Comparison of ENCODE assay signal across 8 cellular contexts in genomic region chr12:102702447-102703114, GRCh38.
DNase-seq lines count a peak whose midpoint lies in the region; ATAC-seq lines count a peak whose summit lies in the region.

No MANE protein-coding gene starts in this region.

- H3K9me3 ChIP-seq in adipocyte (ENCODE audit: control insufficient read depth, low read length) = no peaks in the 10 kb centered on the region

- no peaks in the 10 kb centered on the region for H3K36me3 ChIP-seq in adipocyte (ENCODE audit: control insufficient read depth, insufficient read depth, low read length, severe bottlenecking)

- ATAC-seq in GM21723 (IDR thresholded peaks at IDR 0.05; ENCODE audit: unreplicated experiment) (peak; percentile 76), HG03095 (IDR thresholded peaks at IDR 0.05; ENCODE audit: unreplicated experiment) (no peak)

- peaks cover 15% of the 10 kb centered on the region for H3K4me1 ChIP-seq in adipocyte (ENCODE audit: control insufficient read depth, insufficient read depth, low read length)

- peak; percentile 49 for DNase-seq in activated CD4-positive, alpha-beta T cell treated with anti-CD3 and anti-CD28 coated beads for 48 hours
- no peak for DNase-seq in activated CD4-positive, alpha-beta T cell treated with anti-CD3 and anti-CD28 coated beads, Interleukin-2, amount 50 U/mL, for 4 hours
- DNase-seq in NCI-H2196 (lab: John Stamatoyannopoulos, UW; ENCODE audit: unreplicated experiment) (peak; percentile 6), adipocyte (ENCODE audit: low read depth) (peak; percentile 73), iPS-NIHi11 (ENCODE audit: low spot score) (peak; percentile 71)
- DNase-seq in stimulated activated CD4-positive, alpha-beta T cell treated with anti-CD3 and anti-CD28 coated beads, Interleukin-4, amount 100 ng/mL, for 48 hours (ENCODE audit: low read depth in 2 of 2) = peak; percentile 8 to 10

- H3K27me3 ChIP-seq in adipocyte (replicated peaks; ENCODE audit: control insufficient read depth, insufficient read depth, low read length) = no peaks in the 10 kb centered on the region

- no peak overlapping the region for H3K4me3 ChIP-seq in adipocyte (ENCODE audit: low read length)

- H3K9ac ChIP-seq in adipocyte (ENCODE audit: low read length) = no peak overlapping the region

Comparison
In these comparisons a context has a peak if more than half of its experiments do, and no peak if none do; other contexts are left out.
1. DNase-seq: peak in activated CD4-positive, alpha-beta T cell treated with anti-CD3 and anti-CD28 coated beads for 48 hours (single experiment), NCI-H2196 (single experiment), adipocyte (single experiment), iPS-NIHi11 (single experiment) and stimulated activated CD4-positive, alpha-beta T cell treated with anti-CD3 and anti-CD28 coated beads, Interleukin-4, amount 100 ng/mL, for 48 hours (2 of 2); none in activated CD4-positive, alpha-beta T cell treated with anti-CD3 and anti-CD28 coated beads, Interleukin-2, amount 50 U/mL, for 4 hours (0 of 2).